In genomic region chr2:219510512-219511135, GRCh38 we compare ENCODE assay signal across 1 cellular context.
TF ChIP-seq lines count a peak whose summit lies in the region.

No MANE protein-coding gene starts in this region.

TF ChIP-seq in K562, 482 proteins besides CTCF, POLR2A, EP300 and RAD21:
- TF ChIP-seq ZBTB7A (IDR thresholded peaks at IDR 0.05; ENCODE audit: borderline replicate concordance, control insufficient read depth, low read depth, low read length) (peak; percentile 80; the same call in 1 of the 2 replicates), NR2C2 (CRISPR knock-in tag; IDR thresholded peaks at IDR 0.05) (0 out of 2 replicates have a peak, but pooled peaks have one; percentile 1), NR2C2 (tag; IDR thresholded peaks at IDR 0.05) (peak; percentile 60), ZFPM2 (CRISPR knock-in tag; IDR thresholded peaks at IDR 0.05) (no peak), MTA2 (IDR thresholded peaks at IDR 0.05; ENCODE audit: low read depth) (no peak), HMGN3 (IDR thresholded peaks at IDR 0.05; ENCODE audit: borderline replicate concordance, extremely low read depth, insufficient read length, low read depth, low read length) (peak; percentile 6), SRSF9 (IDR thresholded peaks at IDR 0.05; ENCODE audit: borderline replicate concordance, low read depth, low read length) (no peak), EGR1 (conservative IDR thresholded peaks at IDR 0.05) (0 out of 2 replicates have a peak, but pooled peaks have one; percentile 3), SMAD4 (CRISPR knock-in tag; conservative IDR thresholded peaks at IDR 0.05) (0 out of 2 replicates have a peak, but pooled peaks have one; percentile 7), ETV1 (tag; conservative IDR thresholded peaks at IDR 0.05; ENCODE audit: low read depth) (no peak), THRAP3 (IDR thresholded peaks at IDR 0.05; ENCODE audit: borderline replicate concordance) (no peak), NUFIP1 (IDR thresholded peaks at IDR 0.05; ENCODE audit: partially characterized antibody) (no peak), GABPA (tag; conservative IDR thresholded peaks at IDR 0.05; ENCODE audit: low read depth) (0 out of 2 replicates have a peak, but pooled peaks have one; percentile 4), ZNF561 (CRISPR knock-in tag; conservative IDR thresholded peaks at IDR 0.05) (no peak), CBFB (CRISPR knock-in tag; IDR thresholded peaks at IDR 0.05) (no peak), ZNF740 (CRISPR knock-in tag; IDR thresholded peaks at IDR 0.05) (peak; percentile 74), ZNF740 (tag; IDR thresholded peaks at IDR 0.05) (0 out of 4 replicates have a peak, but pooled peaks of 1 of the 2 experiments have one; percentile 64), SP1 (CRISPR knock-in tag; IDR thresholded peaks at IDR 0.05) (peak; percentile 20; the same call in 1 of the 2 replicates), POLR2G (IDR thresholded peaks at IDR 0.05; ENCODE audit: low read depth, low read length) (peak; percentile 44; the same call in 1 of the 2 replicates), FOSL1 (tag; conservative IDR thresholded peaks at IDR 0.05) (no peak), RNF2 (IDR thresholded peaks at IDR 0.05) (no peak)
- TF ChIP-seq, protein P1, sequence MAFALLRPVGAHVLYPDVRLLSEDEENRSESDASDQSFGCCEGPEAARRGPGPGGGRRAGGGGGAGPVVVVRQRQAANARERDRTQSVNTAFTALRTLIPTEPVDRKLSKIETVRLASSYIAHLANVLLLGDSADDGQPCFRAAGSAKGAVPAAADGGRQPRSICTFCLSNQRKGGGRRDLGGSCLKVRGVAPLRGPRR (CRISPR knock-in tag; IDR thresholded peaks at IDR 0.05), result no peak
